Comparison of ENCODE assay signal across 8 cellular contexts in the genomic region with DNA sequence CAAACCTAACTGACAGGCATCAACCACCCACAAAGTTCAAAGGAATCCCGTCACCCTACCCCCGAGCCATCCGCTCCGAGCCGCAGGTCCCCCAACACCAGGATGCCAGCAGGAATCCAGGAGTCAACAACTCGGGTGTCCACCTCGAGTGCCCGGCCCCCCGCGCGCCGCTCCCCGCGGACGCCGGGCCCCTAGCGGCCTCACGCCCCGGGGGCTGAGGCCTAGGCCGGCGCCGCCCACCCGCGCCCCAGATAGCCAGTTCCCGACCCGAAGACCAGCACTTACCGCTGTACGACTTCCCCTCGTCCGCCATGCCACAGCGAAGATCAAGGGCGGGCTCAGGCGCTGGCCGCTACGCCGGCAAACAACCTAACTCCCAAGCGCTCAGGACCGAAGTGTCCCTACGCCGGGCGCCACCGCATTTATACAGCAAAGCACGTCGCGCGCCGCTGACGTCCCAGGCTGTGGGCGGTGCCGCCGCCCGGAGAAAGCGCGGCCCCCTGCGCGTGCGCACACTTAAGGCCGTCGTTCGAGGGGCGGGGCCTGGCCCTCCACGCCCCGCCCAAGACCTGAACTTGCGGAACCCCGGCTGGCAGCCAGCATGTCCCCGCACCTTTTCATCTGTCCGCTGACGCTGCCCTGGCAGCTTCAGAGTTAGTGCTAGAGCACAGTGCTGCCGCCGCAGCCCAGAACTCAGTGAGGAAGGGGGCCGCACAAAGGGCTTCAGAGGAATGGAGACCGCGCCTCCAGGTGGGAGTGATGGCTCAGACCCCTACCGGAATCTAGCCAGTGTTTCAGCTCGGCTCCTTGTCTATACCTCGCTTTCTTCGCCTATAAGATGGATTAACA. TPM values are rescaled to one million over a fixed set of nuclear protein-coding genes. Genes with fewer than 3 reads are reported as not detected.
A peak's percentile ranks its signal among the peaks of the same experiment; 100 is the strongest.
DNase-seq lines count a peak whose midpoint lies in the region; ATAC-seq and TF ChIP-seq lines count a peak whose summit lies in the region.

A gene (minus strand): TSS at position 397 of the 849 bp plus-strand sequence. CDS start 84 bp downstream, at position 313.

- peak within 1 kb of the TSS; percentile 82 for H3K27ac ChIP-seq in RWPE1

- no peaks in the 10 kb centered on the region for H3K27me3 Mint-ChIP-seq in activated T-helper 17 cell treated with anti-CD3 and anti-CD28 coated beads, Interleukin-2, amount 50 U/mL, for 72 hours
- H3K27me3 Mint-ChIP-seq in nephron (ENCODE audit: low read depth): no peaks in the 10 kb centered on the region

- peak within 1 kb of the TSS; percentile 97 for H3K27ac Mint-ChIP-seq in activated T-helper 17 cell treated with anti-CD3 and anti-CD28 coated beads, Interleukin-2, amount 50 U/mL, for 72 hours
- peak within 1 kb of the TSS; percentile 96 to 98 (median 97) for H3K27ac Mint-ChIP-seq in nephron

- H3K9me3 Mint-ChIP-seq in activated T-helper 17 cell treated with anti-CD3 and anti-CD28 coated beads, Interleukin-2, amount 50 U/mL, for 72 hours: no peaks in the 10 kb centered on the region
- H3K9me3 Mint-ChIP-seq in nephron: no peaks in the 10 kb centered on the region

- TF ChIP-seq CTCF in RWPE1 (conservative IDR thresholded peaks at IDR 0.05; ENCODE audit: low read depth) (no peak), nephron (IDR thresholded peaks at IDR 0.05; ENCODE audit: unreplicated experiment in 3 of 3) (peak; percentile 25 to 35 (median 31))

- peaks cover 19% of the 10 kb centered on the region for H3K4me1 Mint-ChIP-seq in activated T-helper 17 cell treated with anti-CD3 and anti-CD28 coated beads, Interleukin-2, amount 50 U/mL, for 72 hours
- peaks cover 29% of the 10 kb centered on the region for H3K4me1 Mint-ChIP-seq in nephron

- POLR2A ChIA-PET in RWPE1 (lab: Yijun Ruan, JAX; ENCODE audit: low non-redundant PET): interaction anchor here (0.7 kb wide), 1 partner anchor 1438 kb away, joined by 3 read pairs; no protein-coding TSS in a partner anchor

- DNase-seq in ELR (ENCODE audit: low read depth) (peak; percentile 94), H4 (ENCODE audit: low spot score) (peak; percentile 88), LoVo (ENCODE audit: low spot score) (peak; percentile 99), RWPE1 (ENCODE audit: low spot score) (peak; percentile 97), fibroblast of peridontal ligament (ENCODE audit: extremely low read depth) (peak; percentile 92)
- peak; percentile 98 for DNase-seq in stimulated activated naive CD8-positive, alpha-beta T cell treated with anti-CD3 and anti-CD28 coated beads, Interleukin-15, Interleukin-2, amounts not matched to agents 100 U/mL and 50 U/mL, for 24 hours

- peak; percentile 80 for ATAC-seq in activated T-helper 17 cell treated with anti-CD3 and anti-CD28 coated beads, Interleukin-2, amount 50 U/mL, for 72 hours (replicated peaks)
- peak; percentile 79 for ATAC-seq in stimulated activated naive CD8-positive, alpha-beta T cell treated with anti-CD3 and anti-CD28 coated beads, Interleukin-15, Interleukin-2, amounts not matched to agents 100 U/mL and 50 U/mL, for 24 hours

- CTCF ChIA-PET in RWPE1 (lab: Yijun Ruan, JAX): interaction anchor here (0.6 kb wide), 1 partner anchor 426 kb away, joined by 4 read pairs; no protein-coding TSS in a partner anchor

- peaks cover 53% of the 10 kb centered on the region for H3K36me3 Mint-ChIP-seq in activated T-helper 17 cell treated with anti-CD3 and anti-CD28 coated beads, Interleukin-2, amount 50 U/mL, for 72 hours (ENCODE audit: low read depth)
- peaks cover 32% of the 10 kb centered on the region for H3K36me3 Mint-ChIP-seq in nephron (ENCODE audit: low read depth)

- peak within 1 kb of the TSS; percentile 99 for H3K4me3 Mint-ChIP-seq in activated T-helper 17 cell treated with anti-CD3 and anti-CD28 coated beads, Interleukin-2, amount 50 U/mL, for 72 hours
- peak within 1 kb of the TSS; percentile 94 to 100 (median 99) for H3K4me3 Mint-ChIP-seq in nephron

RNA-seq across cellular contexts. Expression of the gene that starts here (rescaled TPM):
- 25.1 and 31.1 TPM in 2 replicates for total RNA-seq in H4 (2014; rRNA removed; shearing (Covaris generic))
- 100 to 1,000 TPM in 1 of 2 donors, 10 to 100 TPM in 1; 85.8 to 115 TPM for total RNA-seq in activated T-helper 17 cell treated with anti-CD3 and anti-CD28 coated beads, Interleukin-2, amount 50 U/mL, for 72 hours

Comparison
In these comparisons a context has a peak if more than half of its experiments do, and no peak if none do; other contexts are left out.
1. Peak in every context shown above with its lines: DNase-seq, ATAC-seq and H3K27ac ChIP-seq.